In the genomic region with DNA sequence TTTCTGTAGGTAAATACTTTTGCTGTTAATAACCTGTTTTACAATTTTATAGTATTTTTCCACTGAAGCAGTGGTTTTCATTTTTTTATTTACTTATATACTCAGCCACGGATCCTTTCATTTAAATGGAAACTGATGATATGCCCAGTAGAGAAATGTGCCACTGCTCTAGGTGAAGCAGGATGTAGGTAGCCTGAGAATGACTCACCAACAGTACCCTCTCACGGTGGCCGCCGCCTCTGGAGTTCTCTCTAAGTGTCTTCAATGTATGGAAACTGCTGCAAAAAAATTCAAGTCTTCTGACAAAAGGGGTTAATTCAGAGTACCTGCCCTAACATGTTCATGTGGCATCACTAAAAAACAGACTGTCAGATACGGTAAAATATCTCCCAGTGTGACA, we compare ENCODE assay signal across 1 cellular context.
TF ChIP-seq lines count a peak whose summit lies in the region.

No MANE protein-coding gene starts in this region.

TF ChIP-seq in WTC11, 78 proteins besides CTCF, POLR2A, EP300 and RAD21 (continued from another document):
- TF ChIP-seq, protein P1, sequence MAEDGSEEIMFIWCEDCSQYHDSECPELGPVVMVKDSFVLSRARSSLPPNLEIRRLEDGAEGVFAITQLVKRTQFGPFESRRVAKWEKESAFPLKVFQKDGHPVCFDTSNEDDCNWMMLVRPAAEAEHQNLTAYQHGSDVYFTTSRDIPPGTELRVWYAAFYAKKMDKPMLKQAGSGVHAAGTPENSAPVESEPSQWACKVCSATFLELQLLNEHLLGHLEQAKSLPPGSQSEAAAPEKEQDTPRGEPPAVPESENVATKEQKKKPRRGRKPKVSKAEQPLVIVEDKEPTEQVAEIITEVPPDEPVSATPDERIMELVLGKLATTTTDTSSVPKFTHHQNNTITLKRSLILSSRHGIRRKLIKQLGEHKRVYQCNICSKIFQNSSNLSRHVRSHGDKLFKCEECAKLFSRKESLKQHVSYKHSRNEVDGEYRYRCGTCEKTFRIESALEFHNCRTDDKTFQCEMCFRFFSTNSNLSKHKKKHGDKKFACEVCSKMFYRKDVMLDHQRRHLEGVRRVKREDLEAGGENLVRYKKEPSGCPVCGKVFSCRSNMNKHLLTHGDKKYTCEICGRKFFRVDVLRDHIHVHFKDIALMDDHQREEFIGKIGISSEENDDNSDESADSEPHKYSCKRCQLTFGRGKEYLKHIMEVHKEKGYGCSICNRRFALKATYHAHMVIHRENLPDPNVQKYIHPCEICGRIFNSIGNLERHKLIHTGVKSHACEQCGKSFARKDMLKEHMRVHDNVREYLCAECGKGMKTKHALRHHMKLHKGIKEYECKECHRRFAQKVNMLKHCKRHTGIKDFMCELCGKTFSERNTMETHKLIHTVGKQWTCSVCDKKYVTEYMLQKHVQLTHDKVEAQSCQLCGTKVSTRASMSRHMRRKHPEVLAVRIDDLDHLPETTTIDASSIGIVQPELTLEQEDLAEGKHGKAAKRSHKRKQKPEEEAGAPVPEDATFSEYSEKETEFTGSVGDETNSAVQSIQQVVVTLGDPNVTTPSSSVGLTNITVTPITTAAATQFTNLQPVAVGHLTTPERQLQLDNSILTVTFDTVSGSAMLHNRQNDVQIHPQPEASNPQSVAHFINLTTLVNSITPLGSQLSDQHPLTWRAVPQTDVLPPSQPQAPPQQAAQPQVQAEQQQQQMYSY (CRISPR knock-in tag; IDR thresholded peaks at IDR 0.05): no peak
- TF ChIP-seq, protein P2, sequence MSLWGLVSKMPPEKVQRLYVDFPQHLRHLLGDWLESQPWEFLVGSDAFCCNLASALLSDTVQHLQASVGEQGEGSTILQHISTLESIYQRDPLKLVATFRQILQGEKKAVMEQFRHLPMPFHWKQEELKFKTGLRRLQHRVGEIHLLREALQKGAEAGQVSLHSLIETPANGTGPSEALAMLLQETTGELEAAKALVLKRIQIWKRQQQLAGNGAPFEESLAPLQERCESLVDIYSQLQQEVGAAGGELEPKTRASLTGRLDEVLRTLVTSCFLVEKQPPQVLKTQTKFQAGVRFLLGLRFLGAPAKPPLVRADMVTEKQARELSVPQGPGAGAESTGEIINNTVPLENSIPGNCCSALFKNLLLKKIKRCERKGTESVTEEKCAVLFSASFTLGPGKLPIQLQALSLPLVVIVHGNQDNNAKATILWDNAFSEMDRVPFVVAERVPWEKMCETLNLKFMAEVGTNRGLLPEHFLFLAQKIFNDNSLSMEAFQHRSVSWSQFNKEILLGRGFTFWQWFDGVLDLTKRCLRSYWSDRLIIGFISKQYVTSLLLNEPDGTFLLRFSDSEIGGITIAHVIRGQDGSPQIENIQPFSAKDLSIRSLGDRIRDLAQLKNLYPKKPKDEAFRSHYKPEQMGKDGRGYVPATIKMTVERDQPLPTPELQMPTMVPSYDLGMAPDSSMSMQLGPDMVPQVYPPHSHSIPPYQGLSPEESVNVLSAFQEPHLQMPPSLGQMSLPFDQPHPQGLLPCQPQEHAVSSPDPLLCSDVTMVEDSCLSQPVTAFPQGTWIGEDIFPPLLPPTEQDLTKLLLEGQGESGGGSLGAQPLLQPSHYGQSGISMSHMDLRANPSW (CRISPR knock-in tag; conservative IDR thresholded peaks at IDR 0.05; ENCODE audit: low read depth): no peak
- TF ChIP-seq SMAD4 (CRISPR knock-in tag; IDR thresholded peaks at IDR 0.05) (no peak), ZNF121 (CRISPR knock-in tag; IDR thresholded peaks at IDR 0.05) (no peak), ESRRA (CRISPR knock-in tag; IDR thresholded peaks at IDR 0.05; ENCODE audit: borderline replicate concordance) (no peak), NR1H2 (CRISPR knock-in tag; IDR thresholded peaks at IDR 0.05) (no peak), CREB1 (CRISPR knock-in tag; IDR thresholded peaks at IDR 0.05) (no peak)
- TF ChIP-seq, protein P3, sequence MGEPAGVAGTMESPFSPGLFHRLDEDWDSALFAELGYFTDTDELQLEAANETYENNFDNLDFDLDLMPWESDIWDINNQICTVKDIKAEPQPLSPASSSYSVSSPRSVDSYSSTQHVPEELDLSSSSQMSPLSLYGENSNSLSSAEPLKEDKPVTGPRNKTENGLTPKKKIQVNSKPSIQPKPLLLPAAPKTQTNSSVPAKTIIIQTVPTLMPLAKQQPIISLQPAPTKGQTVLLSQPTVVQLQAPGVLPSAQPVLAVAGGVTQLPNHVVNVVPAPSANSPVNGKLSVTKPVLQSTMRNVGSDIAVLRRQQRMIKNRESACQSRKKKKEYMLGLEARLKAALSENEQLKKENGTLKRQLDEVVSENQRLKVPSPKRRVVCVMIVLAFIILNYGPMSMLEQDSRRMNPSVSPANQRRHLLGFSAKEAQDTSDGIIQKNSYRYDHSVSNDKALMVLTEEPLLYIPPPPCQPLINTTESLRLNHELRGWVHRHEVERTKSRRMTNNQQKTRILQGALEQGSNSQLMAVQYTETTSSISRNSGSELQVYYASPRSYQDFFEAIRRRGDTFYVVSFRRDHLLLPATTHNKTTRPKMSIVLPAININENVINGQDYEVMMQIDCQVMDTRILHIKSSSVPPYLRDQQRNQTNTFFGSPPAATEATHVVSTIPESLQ (CRISPR knock-in tag; IDR thresholded peaks at IDR 0.05): no peak
- TF ChIP-seq, protein P4, sequence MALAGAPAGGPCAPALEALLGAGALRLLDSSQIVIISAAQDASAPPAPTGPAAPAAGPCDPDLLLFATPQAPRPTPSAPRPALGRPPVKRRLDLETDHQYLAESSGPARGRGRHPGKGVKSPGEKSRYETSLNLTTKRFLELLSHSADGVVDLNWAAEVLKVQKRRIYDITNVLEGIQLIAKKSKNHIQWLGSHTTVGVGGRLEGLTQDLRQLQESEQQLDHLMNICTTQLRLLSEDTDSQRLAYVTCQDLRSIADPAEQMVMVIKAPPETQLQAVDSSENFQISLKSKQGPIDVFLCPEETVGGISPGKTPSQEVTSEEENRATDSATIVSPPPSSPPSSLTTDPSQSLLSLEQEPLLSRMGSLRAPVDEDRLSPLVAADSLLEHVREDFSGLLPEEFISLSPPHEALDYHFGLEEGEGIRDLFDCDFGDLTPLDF (CRISPR knock-in tag; IDR thresholded peaks at IDR 0.05): no peak
- TF ChIP-seq, protein P5, sequence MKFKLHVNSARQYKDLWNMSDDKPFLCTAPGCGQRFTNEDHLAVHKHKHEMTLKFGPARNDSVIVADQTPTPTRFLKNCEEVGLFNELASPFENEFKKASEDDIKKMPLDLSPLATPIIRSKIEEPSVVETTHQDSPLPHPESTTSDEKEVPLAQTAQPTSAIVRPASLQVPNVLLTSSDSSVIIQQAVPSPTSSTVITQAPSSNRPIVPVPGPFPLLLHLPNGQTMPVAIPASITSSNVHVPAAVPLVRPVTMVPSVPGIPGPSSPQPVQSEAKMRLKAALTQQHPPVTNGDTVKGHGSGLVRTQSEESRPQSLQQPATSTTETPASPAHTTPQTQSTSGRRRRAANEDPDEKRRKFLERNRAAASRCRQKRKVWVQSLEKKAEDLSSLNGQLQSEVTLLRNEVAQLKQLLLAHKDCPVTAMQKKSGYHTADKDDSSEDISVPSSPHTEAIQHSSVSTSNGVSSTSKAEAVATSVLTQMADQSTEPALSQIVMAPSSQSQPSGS (CRISPR knock-in tag; IDR thresholded peaks at IDR 0.05; ENCODE audit: borderline replicate concordance, low read depth): no peak
